ENCODE assay signal across 8 cellular contexts in genomic region chr16:46929378-46930332, GRCh38. TPM values are rescaled to one million over a fixed set of nuclear protein-coding genes. Genes with fewer than 3 reads are reported as not detected.
DNase-seq lines count a peak whose midpoint lies in the region; ATAC-seq and TF ChIP-seq lines count a peak whose summit lies in the region.

No MANE protein-coding gene starts in this region.

- TF ChIP-seq CTCF in C4-2B (conservative IDR thresholded peaks at IDR 0.05) (peak; percentile 94), brain (conservative IDR thresholded peaks at IDR 0.05) (peak; percentile 74 to 87)

- H3K27ac ChIP-seq in C4-2B, result peak overlapping the region; percentile 57

- DNase-seq in HS-27A (ENCODE audit: low read depth) (peak; percentile 14), UCSD-AML1 (lab: John Stamatoyannopoulos, UW; ENCODE audit: unreplicated experiment) (peak; percentile 57), iPS-NIHi7 (ENCODE audit: extremely low spot score) (peak; percentile 94), NCI-H1105 treated with DMSO at 0.1 percent for 48 hours (lab: John Stamatoyannopoulos, UW) (no peak)
- DNase-seq in stimulated activated CD4-positive, alpha-beta T cell treated with anti-CD3 and anti-CD28 coated beads, Interleukin-12 subunit alpha, Interleukin-12 subunit beta, amount 100 ng/mL, for 4 hours, result peak; percentile 54

- no peaks in the 10 kb centered on the region for H3K4me1 Mint-ChIP-seq in brain

- no peaks in the 10 kb centered on the region for H3K9me3 Mint-ChIP-seq in brain

- H3K4me3 Mint-ChIP-seq in brain, result no peak overlapping the region

- peaks cover 34% of the 10 kb centered on the region for H3K36me3 Mint-ChIP-seq in brain

- peak; percentile 75 for ATAC-seq in GM19025 (IDR thresholded peaks at IDR 0.05; ENCODE audit: low read depth, unreplicated experiment)

- H3K27me3 Mint-ChIP-seq in brain, result no peaks in the 10 kb centered on the region

- no peak overlapping the region for H3K27ac Mint-ChIP-seq in brain

RNA-seq across cellular contexts. Expression of gene DNAJA2, which starts 43.8 kb away (rescaled TPM):
- 41.6 TPM for polyA plus RNA-seq in brain (ENCODE audit: insufficient read depth, low read depth, low replicate concordance)

RNA-seq across cellular contexts. Expression of gene GPT2, which starts 45.5 kb away (rescaled TPM):
- polyA plus RNA-seq in brain (ENCODE audit: insufficient read depth, low read depth, low replicate concordance), result 116 TPM
